Comparison of ENCODE assay signal across 8 cellular contexts in the genomic region with DNA sequence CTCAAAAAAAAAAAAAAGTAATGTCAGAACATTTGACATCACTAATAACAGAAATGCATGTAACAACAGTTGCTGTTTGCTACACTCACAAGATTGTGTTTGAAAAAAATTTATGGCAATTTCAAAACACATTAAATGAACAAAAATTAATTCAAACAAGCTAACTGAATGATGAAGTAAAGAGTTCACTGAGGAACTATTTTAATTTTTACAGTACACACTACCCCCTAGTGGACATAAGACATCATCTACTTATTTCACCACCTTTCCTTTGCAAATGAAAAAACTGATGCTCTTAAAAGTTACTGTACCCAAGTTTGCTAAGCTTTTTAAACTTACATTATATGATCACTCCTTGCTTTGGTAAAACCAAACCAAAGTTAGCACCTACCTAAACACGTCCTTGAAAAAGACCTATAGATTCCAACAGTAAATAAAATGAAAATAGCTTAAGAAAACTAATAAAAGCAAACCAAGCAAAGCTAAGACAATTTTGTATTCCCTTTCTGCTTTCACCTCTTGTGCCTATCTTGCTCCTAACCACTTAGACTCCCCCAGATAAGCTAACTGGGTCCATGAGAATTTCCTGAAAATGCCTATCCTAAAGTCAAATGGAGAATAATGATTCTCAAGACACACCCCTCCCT. TPM values are rescaled to one million over a fixed set of nuclear protein-coding genes. Genes with fewer than 3 reads are reported as not detected.
DNase-seq lines count a peak whose midpoint lies in the region; ATAC-seq and TF ChIP-seq lines count a peak whose summit lies in the region.

No MANE protein-coding gene starts in this region.

- no peak overlapping the region for H3K4me3 Mint-ChIP-seq in activated CD8-positive, alpha-beta T cell treated with anti-CD3 and anti-CD28 coated beads, Interleukin-2, amount 10 ng/mL, durations not matched to agents 7 days and 5 days
- no peak overlapping the region for H3K4me3 Mint-ChIP-seq in stimulated activated naive B cell treated with anti-CD40 and anti-IgM and Interleukin-4, amounts not matched to agents 10 μg/mL and 1 μg/mL and 100 μg/mL, for 72 hours

- H3K4me3 ChIP-seq in NB4 (ENCODE audit: low read depth, low read length), result no peak overlapping the region
- H3K4me3 ChIP-seq in effector memory CD4-positive, alpha-beta T cell (ENCODE audit: insufficient read depth, low read depth, low read length, poor library complexity, severe bottlenecking), result no peak overlapping the region

- no peaks in the 10 kb centered on the region for H3K27me3 Mint-ChIP-seq in activated CD8-positive, alpha-beta T cell treated with anti-CD3 and anti-CD28 coated beads, Interleukin-2, amount 10 ng/mL, durations not matched to agents 7 days and 5 days (ENCODE audit: low read depth)
- H3K27me3 Mint-ChIP-seq in stimulated activated naive B cell treated with anti-CD40 and anti-IgM and Interleukin-4, amounts not matched to agents 10 μg/mL and 1 μg/mL and 100 μg/mL, for 72 hours, result no peaks in the 10 kb centered on the region

- peak; percentile 62 for ATAC-seq in activated CD8-positive, alpha-beta T cell treated with anti-CD3 and anti-CD28 coated beads, Interleukin-2, amount 10 ng/mL, durations not matched to agents 7 days and 5 days
- peak; percentile 43 to 56 for ATAC-seq in left cardiac atrium
- peak; percentile 62 to 63 for ATAC-seq in stimulated activated naive B cell treated with anti-CD40 and anti-IgM and Interleukin-4, amounts not matched to agents 10 μg/mL and 1 μg/mL and 100 μg/mL, for 72 hours (replicated peaks)

- no peaks in the 10 kb centered on the region for H3K27me3 ChIP-seq in effector memory CD4-positive, alpha-beta T cell (replicated peaks; ENCODE audit: control insufficient read depth, insufficient read depth, low read length, poor library complexity, severe bottlenecking)

- POLR2A ChIA-PET in activated CD8-positive, alpha-beta T cell treated with anti-CD3 and anti-CD28 coated beads, Interleukin-2, amount 10 ng/mL, durations not matched to agents 7 days and 5 days (lab: Charles Lee), result no interaction called here

- CTCF ChIA-PET in activated CD8-positive, alpha-beta T cell treated with anti-CD3 and anti-CD28 coated beads, Interleukin-2, amount 10 ng/mL, durations not matched to agents 7 days and 5 days (lab: Charles Lee), result interaction anchor here (0.7 to 5.3 kb wide), 47 partner anchors 9 to 709 kb away, joined by 3 to 72 read pairs (median 5); a partner anchor contains a TSS

- peak; percentile 26 for DNase-seq in GF-D8 (lab: John Stamatoyannopoulos, UW)
- peak; percentile 72 for DNase-seq in NB4 (ENCODE audit: low read depth)
- DNase-seq in activated CD8-positive, alpha-beta T cell treated with anti-CD3 and anti-CD28 coated beads, Interleukin-2, amount 10 ng/mL, durations not matched to agents 7 days and 5 days, result no peak
- no peak for DNase-seq in left cardiac atrium
- no peak for DNase-seq in stimulated activated naive B cell treated with anti-CD40 and anti-IgM and Interleukin-4, amounts not matched to agents 10 μg/mL and 1 μg/mL and 100 μg/mL, for 72 hours
- no peak for DNase-seq in effector memory CD4-positive, alpha-beta T cell
- DNase-seq in cortex of kidney (lab: John Stamatoyannopoulos, UW), result no peak

- H3K4me1 Mint-ChIP-seq in activated CD8-positive, alpha-beta T cell treated with anti-CD3 and anti-CD28 coated beads, Interleukin-2, amount 10 ng/mL, durations not matched to agents 7 days and 5 days (ENCODE audit: low read depth), result peaks cover 75% of the 10 kb centered on the region
- peaks cover 42 to 83% of the 10 kb centered on the region in 2 donors for H3K4me1 Mint-ChIP-seq in stimulated activated naive B cell treated with anti-CD40 and anti-IgM and Interleukin-4, amounts not matched to agents 10 μg/mL and 1 μg/mL and 100 μg/mL, for 72 hours

- H3K4me1 ChIP-seq in effector memory CD4-positive, alpha-beta T cell (ENCODE audit: control insufficient read depth, insufficient read depth, low read length, poor library complexity, severe bottlenecking), result peaks cover 10% of the 10 kb centered on the region

- H3K27ac ChIP-seq in 22Rv1, result no peak overlapping the region
- H3K27ac ChIP-seq in effector memory CD4-positive, alpha-beta T cell (ENCODE audit: insufficient read depth, low read length, poor library complexity, severe bottlenecking), result no peak overlapping the region

- peaks cover 16% of the 10 kb centered on the region for H3K36me3 Mint-ChIP-seq in activated CD8-positive, alpha-beta T cell treated with anti-CD3 and anti-CD28 coated beads, Interleukin-2, amount 10 ng/mL, durations not matched to agents 7 days and 5 days (ENCODE audit: low read depth)
- peaks cover 5 to 12% of the 10 kb centered on the region in 2 donors for H3K36me3 Mint-ChIP-seq in stimulated activated naive B cell treated with anti-CD40 and anti-IgM and Interleukin-4, amounts not matched to agents 10 μg/mL and 1 μg/mL and 100 μg/mL, for 72 hours

- no peaks in the 10 kb centered on the region for H3K36me3 ChIP-seq in effector memory CD4-positive, alpha-beta T cell (ENCODE audit: control insufficient read depth, insufficient read depth, low read length)

- H3K27ac Mint-ChIP-seq in activated CD8-positive, alpha-beta T cell treated with anti-CD3 and anti-CD28 coated beads, Interleukin-2, amount 10 ng/mL, durations not matched to agents 7 days and 5 days, result no peak overlapping the region
- H3K27ac Mint-ChIP-seq in stimulated activated naive B cell treated with anti-CD40 and anti-IgM and Interleukin-4, amounts not matched to agents 10 μg/mL and 1 μg/mL and 100 μg/mL, for 72 hours, result no peak overlapping the region

- no peaks in the 10 kb centered on the region for H3K9me3 ChIP-seq in effector memory CD4-positive, alpha-beta T cell (ENCODE audit: control insufficient read depth, low read length)

- intact Hi-C loops in left cardiac atrium (cut with DNase I), result loop anchor here in 1 of 2 donors (2.0 to 10.0 kb wide), 2 partner anchors 395 to 433 kb away; no protein-coding TSS in a partner anchor

- peak; percentile 91 for TF ChIP-seq CTCF in 22Rv1 (IDR thresholded peaks at IDR 0.05)
- peak; percentile 8 for TF ChIP-seq CTCF in NB4 (IDR thresholded peaks at IDR 0.05; ENCODE audit: low read depth, low read length)

- TF ChIP-seq POLR2A in NB4 (IDR thresholded peaks at IDR 0.05; ENCODE audit: extremely low read depth, insufficient read length), result no peak

- no peaks in the 10 kb centered on the region for H3K9me3 Mint-ChIP-seq in activated CD8-positive, alpha-beta T cell treated with anti-CD3 and anti-CD28 coated beads, Interleukin-2, amount 10 ng/mL, durations not matched to agents 7 days and 5 days (ENCODE audit: insufficient read depth)
- H3K9me3 Mint-ChIP-seq in stimulated activated naive B cell treated with anti-CD40 and anti-IgM and Interleukin-4, amounts not matched to agents 10 μg/mL and 1 μg/mL and 100 μg/mL, for 72 hours, result peaks cover 0 to 1% of the 10 kb centered on the region in 2 donors

RNA-seq across cellular contexts. Expression of a gene that starts 22.2 kb away (rescaled TPM):
- total RNA-seq in activated CD8-positive, alpha-beta T cell treated with anti-CD3 and anti-CD28 coated beads, Interleukin-2, amount 10 ng/mL, durations not matched to agents 7 days and 5 days, result 100 to 1,000 TPM; 183 to 194 TPM
- total RNA-seq in left cardiac atrium, result 10 to 100 TPM; 72.2 to 92.2 TPM

RNA-seq across cellular contexts. Expression of a gene that starts 41.8 kb away (rescaled TPM):
- total RNA-seq in activated CD8-positive, alpha-beta T cell treated with anti-CD3 and anti-CD28 coated beads, Interleukin-2, amount 10 ng/mL, durations not matched to agents 7 days and 5 days, result 10 to 100 TPM; 56.3 to 61.0 TPM
- total RNA-seq in left cardiac atrium, result 100 to 1,000 TPM; 140 to 244 TPM

RNA-seq across cellular contexts. Expression of a gene that starts 47.8 kb away (rescaled TPM):
- total RNA-seq in activated CD8-positive, alpha-beta T cell treated with anti-CD3 and anti-CD28 coated beads, Interleukin-2, amount 10 ng/mL, durations not matched to agents 7 days and 5 days, result 10 to 100 TPM; 55.8 to 57.0 TPM
- 10 to 100 TPM; 43.2 to 51.8 TPM for total RNA-seq in left cardiac atrium

Comparison
In these comparisons a context has a peak if more than half of its experiments do, and no peak if none do; other contexts are left out.
1. DNase-seq: peak in GF-D8 (single experiment) and NB4 (single experiment); none in activated CD8-positive, alpha-beta T cell treated with anti-CD3 and anti-CD28 coated beads, Interleukin-2, amount 10 ng/mL, durations not matched to agents 7 days and 5 days (single experiment), left cardiac atrium (single experiment), stimulated activated naive B cell treated with anti-CD40 and anti-IgM and Interleukin-4, amounts not matched to agents 10 μg/mL and 1 μg/mL and 100 μg/mL, for 72 hours (single experiment), effector memory CD4-positive, alpha-beta T cell (0 of 3) and cortex of kidney (single experiment).
2. Peak in every context shown above with its lines, with median percentiles within 50 percentile points of each other: ATAC-seq.